8 cellular contexts compared by ENCODE assay signal in the genomic region with DNA sequence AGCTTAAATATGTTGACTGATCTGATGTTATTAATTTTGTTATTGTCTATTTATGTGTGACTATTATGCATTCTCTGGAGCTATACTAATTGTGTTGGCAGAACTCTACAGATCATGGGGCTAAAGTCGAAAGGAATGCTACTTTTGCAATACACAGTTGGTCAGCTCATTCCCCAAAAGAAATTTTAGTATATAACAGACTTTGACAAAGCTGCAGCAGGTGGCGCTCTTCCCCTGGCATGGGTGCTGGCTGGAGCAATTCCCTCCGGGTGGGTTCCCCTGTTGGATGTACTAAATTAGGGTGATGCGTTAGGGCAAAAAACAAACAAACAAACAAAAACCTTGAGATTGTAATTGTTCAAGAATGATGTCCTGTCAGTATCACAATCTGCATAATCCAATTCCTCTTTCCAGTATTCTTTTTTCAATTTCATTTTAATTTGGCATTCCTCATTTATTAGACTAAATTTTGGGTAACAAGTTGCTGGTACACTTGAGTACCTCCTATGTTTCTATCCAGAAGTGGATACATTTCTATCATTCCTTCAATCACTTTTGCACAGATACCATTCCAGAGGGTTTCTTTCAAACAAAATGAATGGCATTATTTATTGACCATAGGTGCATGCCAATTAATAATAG.
DNase-seq lines count a peak whose midpoint lies in the region; ATAC-seq, FAIRE-seq and TF ChIP-seq lines count a peak whose summit lies in the region.

No MANE protein-coding gene starts in this region.

- TF ChIP-seq CTCF in astrocyte (IDR thresholded peaks at IDR 0.05; ENCODE audit: insufficient read depth, low read depth, low read length), result peak; percentile 57

- FAIRE-seq in astrocyte (lab: Jason Lieb, UNC), result no peak

- intact Hi-C loops in activated CD4-positive, alpha-beta T cell treated with anti-CD3 and anti-CD28 coated beads for 36 hours (cut with DNase I, micrococcal nuclease), result loop anchor here (1.0 to 5.0 kb wide), 2 partner anchors 736 to 737 kb away; no protein-coding TSS in a partner anchor

- H2AFZ ChIP-seq in astrocyte (ENCODE audit: low read depth, low read length), result no peak overlapping the region

- no peak for ATAC-seq in activated CD4-positive, alpha-beta T cell treated with anti-CD3 and anti-CD28 coated beads for 36 hours

- no peak overlapping the region for H3K27ac Mint-ChIP-seq in activated CD4-positive, alpha-beta T cell treated with anti-CD3 and anti-CD28 coated beads for 36 hours
- no peak overlapping the region for H3K27ac Mint-ChIP-seq in astrocyte (ENCODE audit: unreplicated experiment)

- DNase-seq in activated CD4-positive, alpha-beta T cell treated with anti-CD3 and anti-CD28 coated beads for 36 hours, result peak; percentile 62
- no peak for DNase-seq in activated CD4-positive, alpha-beta T cell treated with anti-CD3 and anti-CD28 coated beads, Interleukin-2, amount 50 U/mL, for 1 hour
- DNase-seq in HEK293T (ENCODE audit: extremely low spot score) (peak; percentile 85), NCI-H345 (lab: John Stamatoyannopoulos, UW) (peak; percentile 67), astrocyte (ENCODE audit: low read depth) (peak; percentile 12), kidney tubule cell (ENCODE audit: low spot score) (peak; percentile 43), T1000 (lab: John Stamatoyannopoulos, UW) (no peak)
- DNase-seq in effector memory CD4-positive, alpha-beta T cell, result no peak

- H3K9me3 ChIP-seq in astrocyte (ENCODE audit: insufficient read depth, low read depth, low read length), result no peaks in the 10 kb centered on the region
- H3K9me3 ChIP-seq in effector memory CD4-positive, alpha-beta T cell (ENCODE audit: control insufficient read depth, low read length), result no peaks in the 10 kb centered on the region

- no peaks in the 10 kb centered on the region for H3K4me1 ChIP-seq in astrocyte (ENCODE audit: insufficient read depth, low read length)
- H3K4me1 ChIP-seq in effector memory CD4-positive, alpha-beta T cell (ENCODE audit: control insufficient read depth, insufficient read depth, low read length, poor library complexity, severe bottlenecking), result no peaks in the 10 kb centered on the region

- no peaks in the 10 kb centered on the region for H3K36me3 ChIP-seq in astrocyte (ENCODE audit: insufficient read depth, low read length)
- H3K36me3 ChIP-seq in effector memory CD4-positive, alpha-beta T cell (ENCODE audit: control insufficient read depth, insufficient read depth, low read length), result no peaks in the 10 kb centered on the region

- no peaks in the 10 kb centered on the region for H4K20me1 ChIP-seq in astrocyte (ENCODE audit: insufficient read depth, low read length)

- no peak overlapping the region for H3K27ac ChIP-seq in astrocyte (ENCODE audit: low read depth, low read length)
- H3K27ac ChIP-seq in effector memory CD4-positive, alpha-beta T cell (ENCODE audit: insufficient read depth, low read length, poor library complexity, severe bottlenecking), result no peak overlapping the region

- H3K4me1 Mint-ChIP-seq in activated CD4-positive, alpha-beta T cell treated with anti-CD3 and anti-CD28 coated beads for 36 hours, result no peaks in the 10 kb centered on the region
- H3K4me1 Mint-ChIP-seq in astrocyte (ENCODE audit: low read depth, unreplicated experiment), result peaks cover 9% of the 10 kb centered on the region

- H3K9me3 Mint-ChIP-seq in activated CD4-positive, alpha-beta T cell treated with anti-CD3 and anti-CD28 coated beads for 36 hours (ENCODE audit: low read depth), result no peaks in the 10 kb centered on the region
- H3K9me3 Mint-ChIP-seq in astrocyte (ENCODE audit: unreplicated experiment), result no peaks in the 10 kb centered on the region

- H3K4me2 ChIP-seq in astrocyte (ENCODE audit: low read length), result no peak overlapping the region

- H3K4me3 Mint-ChIP-seq in activated CD4-positive, alpha-beta T cell treated with anti-CD3 and anti-CD28 coated beads for 36 hours, result no peak overlapping the region
- no peak overlapping the region for H3K4me3 Mint-ChIP-seq in astrocyte (ENCODE audit: unreplicated experiment)

- H3K79me2 ChIP-seq in astrocyte (ENCODE audit: insufficient read depth, low read length), result no peaks in the 10 kb centered on the region

- no peaks in the 10 kb centered on the region for H3K36me3 Mint-ChIP-seq in activated CD4-positive, alpha-beta T cell treated with anti-CD3 and anti-CD28 coated beads for 36 hours (ENCODE audit: low read depth)
- H3K36me3 Mint-ChIP-seq in astrocyte (ENCODE audit: low read depth, unreplicated experiment), result no peaks in the 10 kb centered on the region

- H3K9ac ChIP-seq in astrocyte (ENCODE audit: low read length), result no peak overlapping the region

- POLR2A ChIA-PET in activated CD4-positive, alpha-beta T cell treated with anti-CD3 and anti-CD28 coated beads for 36 hours (lab: Charles Lee), result no interaction called here
- POLR2A ChIA-PET in HEK293T (lab: Yijun Ruan, JAX), result no interaction called here

- H3K27me3 ChIP-seq in astrocyte (ENCODE audit: insufficient read depth, low read length), result no peaks in the 10 kb centered on the region
- no peaks in the 10 kb centered on the region for H3K27me3 ChIP-seq in effector memory CD4-positive, alpha-beta T cell (replicated peaks; ENCODE audit: control insufficient read depth, insufficient read depth, low read length, poor library complexity, severe bottlenecking)

- no peak overlapping the region for H3K4me3 ChIP-seq in astrocyte (ENCODE audit: insufficient read depth, low read depth, low read length)
- no peak overlapping the region for H3K4me3 ChIP-seq in effector memory CD4-positive, alpha-beta T cell (ENCODE audit: insufficient read depth, low read depth, low read length, poor library complexity, severe bottlenecking)

- CTCF ChIA-PET in activated CD4-positive, alpha-beta T cell treated with anti-CD3 and anti-CD28 coated beads for 36 hours (lab: Charles Lee), result interaction anchor here (0.6 to 4.1 kb wide), 13 partner anchors 9 to 741 kb away, joined by 3 to 17 read pairs (median 3); no protein-coding TSS in a partner anchor
- CTCF ChIA-PET in HEK293T (lab: Yijun Ruan, JAX), result interaction anchor here (0.5 to 2.3 kb wide), 38 partner anchors 10 to 1858 kb away, joined by 3 to 27 read pairs (median 4); a partner anchor contains a TSS

- peaks cover 5% of the 10 kb centered on the region for H3K27me3 Mint-ChIP-seq in activated CD4-positive, alpha-beta T cell treated with anti-CD3 and anti-CD28 coated beads for 36 hours
- no peaks in the 10 kb centered on the region for H3K27me3 Mint-ChIP-seq in astrocyte (ENCODE audit: low read depth, unreplicated experiment)

TF ChIP-seq in HEK293T, 16 proteins besides CTCF, POLR2A, EP300 and RAD21:
- no peak for TF ChIP-seq L3MBTL2 (conservative IDR thresholded peaks at IDR 0.05)
- no peak for TF ChIP-seq BHLHE40 (IDR thresholded peaks at IDR 0.05; ENCODE audit: borderline replicate concordance)
- no peak for TF ChIP-seq ZNF384 (IDR thresholded peaks at IDR 0.05)
- TF ChIP-seq CTBP1 (IDR thresholded peaks at IDR 0.05; ENCODE audit: borderline replicate concordance), result no peak
- TF ChIP-seq, protein P1, sequence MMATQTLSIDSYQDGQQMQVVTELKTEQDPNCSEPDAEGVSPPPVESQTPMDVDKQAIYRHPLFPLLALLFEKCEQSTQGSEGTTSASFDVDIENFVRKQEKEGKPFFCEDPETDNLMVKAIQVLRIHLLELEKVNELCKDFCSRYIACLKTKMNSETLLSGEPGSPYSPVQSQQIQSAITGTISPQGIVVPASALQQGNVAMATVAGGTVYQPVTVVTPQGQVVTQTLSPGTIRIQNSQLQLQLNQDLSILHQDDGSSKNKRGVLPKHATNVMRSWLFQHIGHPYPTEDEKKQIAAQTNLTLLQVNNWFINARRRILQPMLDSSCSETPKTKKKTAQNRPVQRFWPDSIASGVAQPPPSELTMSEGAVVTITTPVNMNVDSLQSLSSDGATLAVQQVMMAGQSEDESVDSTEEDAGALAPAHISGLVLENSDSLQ (IDR thresholded peaks at IDR 0.05), result no peak
- TF ChIP-seq TARDBP (IDR thresholded peaks at IDR 0.05), result no peak
- TF ChIP-seq SUZ12 (IDR thresholded peaks at IDR 0.05), result no peak
- no peak for TF ChIP-seq ELF4 (IDR thresholded peaks at IDR 0.05)
- TF ChIP-seq SP1 (IDR thresholded peaks at IDR 0.05), result no peak
- no peak for TF ChIP-seq FOXA1 (IDR thresholded peaks at IDR 0.05)
- no peak for TF ChIP-seq NFRKB (IDR thresholded peaks at IDR 0.05)

Comparison
In these comparisons a context has a peak if more than half of its experiments do, and no peak if none do; other contexts are left out.
1. DNase-seq: peak in activated CD4-positive, alpha-beta T cell treated with anti-CD3 and anti-CD28 coated beads for 36 hours (single experiment), HEK293T (single experiment), NCI-H345 (single experiment), astrocyte (single experiment) and kidney tubule cell (single experiment); none in activated CD4-positive, alpha-beta T cell treated with anti-CD3 and anti-CD28 coated beads, Interleukin-2, amount 50 U/mL, for 1 hour (single experiment), T1000 (single experiment) and effector memory CD4-positive, alpha-beta T cell (0 of 3).